Comparison of ENCODE assay signal across 31 cellular contexts in genomic region chr10:1504940-1505339, GRCh38.
"Had no signal": no experiment of that assay in that cellular context is flagged by ENCODE, and none has a peak within 500 bp of the region (broad histone marks: within the 10 kb centered on the region; RNA-seq: fewer than 3 reads in every experiment).

No MANE protein-coding gene starts in this region.

- H3K27ac ChIP-seq: VCaP had no signal

- DNase-seq: activated B cell treated with CpG ODN at 0.5 μM for 24 hours; activated CD4-positive, alpha-beta memory T cell treated with anti-CD3 and anti-CD28 coated beads for 36 hours; activated CD4-positive, alpha-beta T cell treated with anti-CD3 and anti-CD28 coated beads for 4 hours; activated CD4-positive, alpha-beta T cell treated with anti-CD3 and anti-CD28 coated beads, Interleukin-2, amount 50 U/mL, for 1 hour; activated CD4-positive, CD25-positive, alpha-beta regulatory T cell treated with anti-CD3 and anti-CD28 coated beads, Interleukin-2, amount 50 U/mL, for 72 hours; activated CD8-positive, alpha-beta memory T cell treated with anti-CD3 and anti-CD28 coated beads, Interleukin-2, amount 50 U/mL, for 4 hours; activated naive CD4-positive, alpha-beta T cell treated with anti-CD3 and anti-CD28 coated beads, Interleukin-2, amount 10 ng/mL, durations not matched to agents 7 days and 5 days; activated naive CD8-positive, alpha-beta T cell treated with anti-CD3 and anti-CD28 coated beads, Interleukin-2, amount 50 U/mL, for 24 hours; activated T-cell treated with anti-CD3 and anti-CD28 coated beads for 4 hours; activated T-cell treated with anti-CD3 and anti-CD28 coated beads, Interleukin-2, amount 50 U/mL, for 4 hours; anterior cingulate cortex; central memory CD4-positive, alpha-beta T cell; Kasumi-1; MM.1S; MV-4-11; NCI-H1092; NCI-H1436 treated with DMSO at 0.1 percent for 48 hours; NCI-H1694 treated with DMSO at 0.1 percent for 48 hours; NCI-H2029 treated with DMSO at 0.1 percent for 48 hours; NCI-H2107; NCI-H2171; NCI-H510A; NCI-H526; NCI-H748 treated with DMSO at 0.1 percent for 48 hours; OCI-M1; Right ventricle myocardium superior; SW 1271; T-helper 1 cell; T-helper 2 cell; T-helper 9 cell had no signal

- ATAC-seq: activated naive CD8-positive, alpha-beta T cell treated with anti-CD3 and anti-CD28 coated beads, Interleukin-2, amount 50 U/mL, for 24 hours; activated T-cell treated with anti-CD3 and anti-CD28 coated beads, Interleukin-2, amount 50 U/mL, for 4 hours had no signal
